In the genomic region with DNA sequence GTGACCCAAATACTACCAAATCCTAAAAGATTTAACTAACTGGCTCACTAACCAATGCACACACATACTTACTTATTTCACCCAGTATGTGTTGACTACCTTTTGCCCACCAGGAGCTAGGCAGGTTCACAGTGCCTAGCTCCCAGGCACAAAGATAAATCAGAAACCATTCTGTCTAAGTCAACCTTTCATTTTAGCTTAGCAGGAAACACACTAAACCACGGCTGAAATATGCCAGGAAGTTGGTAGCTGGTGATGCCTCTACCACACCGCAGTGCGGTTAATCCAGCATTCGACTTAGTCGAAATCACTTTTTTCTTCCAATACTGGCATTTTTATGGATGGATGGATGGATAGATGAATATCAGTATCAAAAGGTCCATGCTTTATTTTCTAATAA, we compare ENCODE assay signal across 27 cellular contexts.
"Had no signal": no experiment of that assay in that cellular context is flagged by ENCODE, and none has a peak within 500 bp of the region (broad histone marks: within the 10 kb centered on the region; RNA-seq: fewer than 3 reads in every experiment).

No MANE protein-coding gene starts in this region.

- H3K4me1 Mint-ChIP-seq: mesothelial cell of epicardium; naive B cell; neural crest cell; stimulated activated naive B cell treated with anti-CD40 and anti-IgM and Interleukin-4, amounts not matched to agents 10 μg/mL and 1 μg/mL and 100 μg/mL, for 72 hours had no signal

- H3K9me3 ChIP-seq: left lung, pancreas, prostate gland, tibial nerve, uterus had no signal

- H3K36me3 ChIP-seq: heart right ventricle, left lung, pancreas, prostate gland, tibial nerve, uterus had no signal

- H3K4me3 ChIP-seq: heart right ventricle, left lung, lung, pancreas, prostate gland, skin epidermis, tibial nerve, uterus had no signal

- DNase-seq: heart right ventricle; kidney; left colon; left lung; mesendoderm; naive B cell; nucleus accumbens; pancreas; posterior cingulate gyrus; retina; right cardiac atrium; stimulated activated CD4-positive, alpha-beta T cell treated with anti-CD3 and anti-CD28 coated beads, Interleukin-12 subunit alpha, Interleukin-12 subunit beta, amount 100 ng/mL, for 4 hours; stimulated activated CD4-positive, alpha-beta T cell treated with anti-CD3 and anti-CD28 coated beads, Interleukin-15, amount 100 ng/mL, for 24 hours; stimulated activated CD4-positive, alpha-beta T cell treated with anti-CD3 and anti-CD28 coated beads, Interleukin-2, amount 100 ng/mL, for 24 hours; stimulated activated CD4-positive, alpha-beta T cell treated with anti-CD3 and anti-CD28 coated beads, Interleukin-4, amount 100 ng/mL, for 1 hour; stimulated activated naive B cell treated with anti-CD40 and anti-IgM and Interleukin-4, amounts not matched to agents 10 μg/mL and 1 μg/mL and 100 μg/mL, for 72 hours; uterus had no signal

- H3K36me3 Mint-ChIP-seq: mesothelial cell of epicardium; naive B cell; stimulated activated naive B cell treated with anti-CD40 and anti-IgM and Interleukin-4, amounts not matched to agents 10 μg/mL and 1 μg/mL and 100 μg/mL, for 72 hours; type B pancreatic cell had no signal

- ATAC-seq: heart right ventricle; left colon; left lung; pancreas; right cardiac atrium; sciatic nerve; stimulated activated naive B cell treated with anti-CD40 and anti-IgM and Interleukin-4, amounts not matched to agents 10 μg/mL and 1 μg/mL and 100 μg/mL, for 72 hours had no signal

- H3K27me3 ChIP-seq: heart right ventricle, left lung, pancreas, tibial nerve, uterus had no signal

- H3K4me3 Mint-ChIP-seq: mesothelial cell of epicardium; naive B cell; nephron; neural crest cell; stimulated activated naive B cell treated with anti-CD40 and anti-IgM and Interleukin-4, amounts not matched to agents 10 μg/mL and 1 μg/mL and 100 μg/mL, for 72 hours; stimulated activated naive CD8-positive, alpha-beta T cell treated with anti-CD3 and anti-CD28 coated beads, Interleukin-15, Interleukin-2, amounts not matched to agents 100 ng/mL and 50 ng/mL, for 24 hours; type B pancreatic cell had no signal

- H3K27ac Mint-ChIP-seq: mesothelial cell of epicardium; naive B cell; nephron; stimulated activated naive B cell treated with anti-CD40 and anti-IgM and Interleukin-4, amounts not matched to agents 10 μg/mL and 1 μg/mL and 100 μg/mL, for 72 hours; stimulated activated naive CD8-positive, alpha-beta T cell treated with anti-CD3 and anti-CD28 coated beads, Interleukin-15, Interleukin-2, amounts not matched to agents 100 ng/mL and 50 ng/mL, for 24 hours; type B pancreatic cell had no signal

- H3K27me3 Mint-ChIP-seq: naive B cell; stimulated activated naive B cell treated with anti-CD40 and anti-IgM and Interleukin-4, amounts not matched to agents 10 μg/mL and 1 μg/mL and 100 μg/mL, for 72 hours; stimulated activated naive CD8-positive, alpha-beta T cell treated with anti-CD3 and anti-CD28 coated beads, Interleukin-15, Interleukin-2, amounts not matched to agents 100 ng/mL and 50 ng/mL, for 24 hours; type B pancreatic cell had no signal

- H3K27ac ChIP-seq: heart right ventricle, left lung, pancreas, prostate gland, skin epidermis, tibial nerve, uterus had no signal

- H3K4me1 ChIP-seq: heart right ventricle, left lung, pancreas, prostate gland, tibial nerve, uterus had no signal
